Comparison of ENCODE assay signal across 18 cellular contexts in genomic region chr11:112778091-112778889, GRCh38.
"Had no signal": no experiment of that assay in that cellular context is flagged by ENCODE, and none has a peak within 500 bp of the region (broad histone marks: within the 10 kb centered on the region; RNA-seq: fewer than 3 reads in every experiment).

No MANE protein-coding gene starts in this region.

- H3K27me3 ChIP-seq: gastrocnemius medialis, SJSA1 had no signal

- H3K4me1 ChIP-seq: lower lobe of right lung had no signal

- H3K36me3 Mint-ChIP-seq: activated naive CD4-positive, alpha-beta T cell treated with anti-CD3 and anti-CD28 coated beads, Interleukin-2, amount 10 ng/mL, durations not matched to agents 7 days and 5 days; naive thymus-derived CD8-positive, alpha-beta T cell had no signal

- H3K9me3 Mint-ChIP-seq: activated naive CD4-positive, alpha-beta T cell treated with anti-CD3 and anti-CD28 coated beads, Interleukin-2, amount 10 ng/mL, durations not matched to agents 7 days and 5 days; activated T-helper 17 cell treated with anti-CD3 and anti-CD28 coated beads, Interleukin-2, amount 50 U/mL, for 72 hours; central memory CD8-positive, alpha-beta T cell; stimulated activated naive CD8-positive, alpha-beta T cell treated with anti-CD3 and anti-CD28 coated beads, Interleukin-15, amount 100 ng/mL, for 72 hours had no signal

- ATAC-seq: activated T-helper 17 cell treated with anti-CD3 and anti-CD28 coated beads, Interleukin-2, amount 50 U/mL, for 72 hours; gastrocnemius medialis; lower lobe of right lung; mucosa of descending colon; naive thymus-derived CD8-positive, alpha-beta T cell; stimulated activated naive CD8-positive, alpha-beta T cell treated with anti-CD3 and anti-CD28 coated beads, Interleukin-15, amount 100 ng/mL, for 72 hours had no signal

- H3K27me3 Mint-ChIP-seq: activated naive CD4-positive, alpha-beta T cell treated with anti-CD3 and anti-CD28 coated beads, Interleukin-2, amount 10 ng/mL, durations not matched to agents 7 days and 5 days had no signal

- H3K36me3 ChIP-seq: gastrocnemius medialis, lower lobe of right lung, SJSA1, tibial artery had no signal

- H3K4me3 ChIP-seq: gastrocnemius medialis, lower lobe of right lung, mucosa of descending colon, SJSA1, tibial artery had no signal

- H3K27ac ChIP-seq: gastrocnemius medialis, lower lobe of right lung, SJSA1, tibial artery had no signal

- H3K4me3 Mint-ChIP-seq: activated naive CD4-positive, alpha-beta T cell treated with anti-CD3 and anti-CD28 coated beads, Interleukin-2, amount 10 ng/mL, durations not matched to agents 7 days and 5 days; activated T-helper 17 cell treated with anti-CD3 and anti-CD28 coated beads, Interleukin-2, amount 50 U/mL, for 72 hours; central memory CD8-positive, alpha-beta T cell; naive thymus-derived CD8-positive, alpha-beta T cell; stimulated activated naive CD8-positive, alpha-beta T cell treated with anti-CD3 and anti-CD28 coated beads, Interleukin-15, amount 100 ng/mL, for 72 hours had no signal

- H3K27ac Mint-ChIP-seq: activated naive CD4-positive, alpha-beta T cell treated with anti-CD3 and anti-CD28 coated beads, Interleukin-2, amount 10 ng/mL, durations not matched to agents 7 days and 5 days; activated T-helper 17 cell treated with anti-CD3 and anti-CD28 coated beads, Interleukin-2, amount 50 U/mL, for 72 hours; progenitor cell of endocrine pancreas had no signal

- DNase-seq: activated CD4-positive, alpha-beta T cell treated with anti-CD3 and anti-CD28 coated beads for 48 hours; activated CD8-positive, alpha-beta memory T cell treated with anti-CD3 and anti-CD28 coated beads for 24 hours; activated naive CD4-positive, alpha-beta T cell treated with anti-CD3 and anti-CD28 coated beads, Interleukin-2, amount 10 ng/mL, durations not matched to agents 7 days and 5 days; activated T-cell treated with anti-CD3 and anti-CD28 coated beads for 4 hours; effector memory CD4-positive, alpha-beta T cell; gastrocnemius medialis; kidney glomerular epithelial cell; lower lobe of right lung; mucosa of descending colon; naive thymus-derived CD8-positive, alpha-beta T cell; stimulated activated CD4-positive, alpha-beta T cell treated with anti-CD3 and anti-CD28 coated beads, Interleukin-4, amount 100 ng/mL, for 1 hour; stimulated activated naive CD8-positive, alpha-beta T cell treated with anti-CD3 and anti-CD28 coated beads, Interleukin-15, amount 100 ng/mL, for 72 hours; T-helper 9 cell; tibial artery had no signal

- H3K4me1 Mint-ChIP-seq: activated naive CD4-positive, alpha-beta T cell treated with anti-CD3 and anti-CD28 coated beads, Interleukin-2, amount 10 ng/mL, durations not matched to agents 7 days and 5 days; activated T-helper 17 cell treated with anti-CD3 and anti-CD28 coated beads, Interleukin-2, amount 50 U/mL, for 72 hours; central memory CD8-positive, alpha-beta T cell; stimulated activated naive CD8-positive, alpha-beta T cell treated with anti-CD3 and anti-CD28 coated beads, Interleukin-15, amount 100 ng/mL, for 72 hours had no signal

- H3K9me3 ChIP-seq: gastrocnemius medialis, lower lobe of right lung, mucosa of descending colon, SJSA1, tibial artery had no signal
